Comparison of ENCODE assay signal across 11 cellular contexts in the genomic region with DNA sequence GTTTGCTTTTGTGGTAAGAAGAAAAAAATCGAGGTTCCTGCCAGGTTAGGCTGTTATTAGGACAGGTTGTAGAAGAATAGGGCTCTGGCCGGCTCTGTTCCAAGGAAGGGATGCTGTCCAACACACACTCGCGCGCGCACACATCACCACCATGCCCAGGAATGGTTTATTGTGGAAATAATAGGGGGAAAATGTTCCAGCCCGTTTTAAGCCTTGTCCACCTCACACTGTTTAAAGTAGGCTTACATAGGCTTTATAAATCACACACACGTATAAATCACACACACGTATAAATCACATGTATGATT. TPM values are rescaled to one million over a fixed set of nuclear protein-coding genes. Genes with fewer than 3 reads are reported as not detected.
DNase-seq lines count a peak whose midpoint lies in the region; ATAC-seq and TF ChIP-seq lines count a peak whose summit lies in the region.
"Had no signal": no experiment of that assay in that cellular context is flagged by ENCODE, and none has a peak within 500 bp of the region (broad histone marks: within the 10 kb centered on the region; RNA-seq: fewer than 3 reads in every experiment).

No MANE protein-coding gene starts in this region.

- no peaks in the 10 kb centered on the region for H3K9me3 ChIP-seq in heart right ventricle
- no peaks in the 10 kb centered on the region for H3K9me3 ChIP-seq in uterus

- WGBS in heart right ventricle, 2 donors: 32 to 49% methylated on average over 9 of the region's 9 CpGs

- peak overlapping the region in 7 of 10 donors; percentile 48 to 71 (median 61) for H3K4me3 ChIP-seq in heart right ventricle
- peak overlapping the region; percentile 41 to 54 for H3K4me3 ChIP-seq in uterus

- no peak for TF ChIP-seq POLR2A in uterus (IDR thresholded peaks at IDR 0.05)

- CTCF ChIA-PET in GM10248 (lab: Yijun Ruan, JAX): no interaction called here

- peaks cover 14% of the 10 kb centered on the region in 2 donors for H3K4me1 Mint-ChIP-seq in effector memory CD8-positive, alpha-beta T cell (ENCODE audit: low read depth in 2 of 2)
- H3K4me1 Mint-ChIP-seq in nephron progenitor cell: peaks cover 27% of the 10 kb centered on the region

- POLR2A ChIA-PET in GM10248 (lab: Yijun Ruan, JAX): no interaction called here

- H3K27me3 ChIP-seq in heart right ventricle: peaks cover 6 to 75% (median 42%) of the 10 kb centered on the region in 7 donors
- no peaks in the 10 kb centered on the region for H3K27me3 ChIP-seq in uterus

- peaks cover 0 to 31% (median 23%) of the 10 kb centered on the region in 9 donors for H3K4me1 ChIP-seq in heart right ventricle
- H3K4me1 ChIP-seq in uterus: no peaks in the 10 kb centered on the region

- no peaks in the 10 kb centered on the region for H3K36me3 ChIP-seq in heart right ventricle
- H3K36me3 ChIP-seq in uterus: no peaks in the 10 kb centered on the region

- TF ChIP-seq CTCF in heart right ventricle (IDR thresholded peaks at IDR 0.05) (no peak), nephron progenitor cell (IDR thresholded peaks at IDR 0.05) (no peak), uterus (IDR thresholded peaks at IDR 0.05) (no peak), GM10248 (IDR thresholded peaks at IDR 0.05; ENCODE audit: control extremely low read depth, extremely low read depth, low read depth, missing control alignments) (no peak)

- ATAC-seq in heart right ventricle: no peak
- no peak for ATAC-seq in left ventricle myocardium superior
- ATAC-seq in effector memory CD8-positive, alpha-beta T cell (replicated peaks): no peak
- no peak for ATAC-seq in GM21367 (IDR thresholded peaks at IDR 0.05; ENCODE audit: unreplicated experiment)

- no peaks in the 10 kb centered on the region for H3K9me3 Mint-ChIP-seq in effector memory CD8-positive, alpha-beta T cell
- no peaks in the 10 kb centered on the region for H3K9me3 Mint-ChIP-seq in nephron progenitor cell
- H3K9me3 Mint-ChIP-seq: activated CD4-positive, alpha-beta memory T cell treated with anti-CD3 and anti-CD28 coated beads for 36 hours had no signal

- peaks cover 43 to 49% of the 10 kb centered on the region in 2 donors for H3K27me3 Mint-ChIP-seq in effector memory CD8-positive, alpha-beta T cell
- peaks cover 52% of the 10 kb centered on the region for H3K27me3 Mint-ChIP-seq in nephron progenitor cell (ENCODE audit: low read depth, poor library complexity)

- intact Hi-C loops in heart right ventricle (cut with DNase I): no loop called here
- intact Hi-C loops in left ventricle myocardium superior (cut with micrococcal nuclease): no loop called here
- intact Hi-C loops in uterus (cut with DNase I; ENCODE audit: low total_unique reads): no loop called here

- peak overlapping the region; percentile 79 to 81 for H3K4me3 Mint-ChIP-seq in effector memory CD8-positive, alpha-beta T cell
- H3K4me3 Mint-ChIP-seq in nephron progenitor cell: peak overlapping the region; percentile 80
- H3K4me3 Mint-ChIP-seq: activated CD4-positive, alpha-beta memory T cell treated with anti-CD3 and anti-CD28 coated beads for 36 hours had no signal

- H3K27ac Mint-ChIP-seq in effector memory CD8-positive, alpha-beta T cell: no peak overlapping the region
- H3K27ac Mint-ChIP-seq in nephron progenitor cell: no peak overlapping the region
- H3K27ac Mint-ChIP-seq: activated CD4-positive, alpha-beta memory T cell treated with anti-CD3 and anti-CD28 coated beads for 36 hours had no signal

- H3K36me3 Mint-ChIP-seq in effector memory CD8-positive, alpha-beta T cell (ENCODE audit: insufficient read depth): no peaks in the 10 kb centered on the region
- no peaks in the 10 kb centered on the region for H3K36me3 Mint-ChIP-seq in nephron progenitor cell (ENCODE audit: low read depth)
- H3K36me3 Mint-ChIP-seq: activated CD4-positive, alpha-beta memory T cell treated with anti-CD3 and anti-CD28 coated beads for 36 hours had no signal

- H3K27ac ChIP-seq in heart right ventricle (no peak overlapping the region), uterus (peak overlapping the region; percentile 54 to 69)

- DNase-seq in heart right ventricle (no peak), left ventricle myocardium superior (no peak), nephron progenitor cell (no peak), uterus (no peak), DMS114 treated with DMSO at 0.1 percent for 48 hours (lab: John Stamatoyannopoulos, UW; ENCODE audit: unreplicated experiment) (no peak), GM10248 (ENCODE audit: extremely low spot score) (no peak)
- no peak for DNase-seq in effector memory CD8-positive, alpha-beta T cell
- DNase-seq: activated CD4-positive, alpha-beta memory T cell treated with anti-CD3 and anti-CD28 coated beads for 36 hours; NCI-H1436 had no signal

RNA-seq across cellular contexts. Expression of gene ARHGAP20, which starts 1.2 kb away (rescaled TPM):
- total RNA-seq in heart right ventricle (1 to 10 TPM in 1 of 10 donors, under 1 TPM in 9; 0.20 to 1.3 (median 0.34) TPM), left ventricle myocardium superior (0.27 TPM), uterus (10 to 100 TPM in 3 of 4 donors, 1 to 10 TPM in 1; 9.0 to 20.3 (median 11.7) TPM)
- polyA plus RNA-seq in heart right ventricle: under 1 TPM; 0.14 to 0.15 TPM
- total RNA-seq: GM12878 had no signal

Comparison
In these comparisons a context has a peak if more than half of its experiments do, and no peak if none do; other contexts are left out.
1. H3K27ac ChIP-seq: peak in uterus (2 of 2); none in heart right ventricle (0 of 10).